Comparison of ENCODE assay signal across 8 cellular contexts in genomic region chr18:75209952-75210261, GRCh38. TPM values are rescaled to one million over a fixed set of nuclear protein-coding genes. Genes with fewer than 3 reads are reported as not detected.
A peak's percentile ranks its signal among the peaks of the same experiment; 100 is the strongest.
DNase-seq lines count a peak whose midpoint lies in the region; ATAC-seq, FAIRE-seq and TF ChIP-seq lines count a peak whose summit lies in the region.

No MANE protein-coding gene starts in this region.

- in situ Hi-C loops in gastrocnemius medialis (cut with MboI; ENCODE audit: low sequenced_read_pairs in 4 of 4): loop anchor here in 1 of 4 donors (5.0 kb wide), 1 partner anchor 42 kb away; no protein-coding TSS in a partner anchor

- H3K9me3 ChIP-seq in esophagus muscularis mucosa: no peaks in the 10 kb centered on the region
- no peaks in the 10 kb centered on the region for H3K9me3 ChIP-seq in gastrocnemius medialis

- TF ChIP-seq CTCF in RWPE1 (conservative IDR thresholded peaks at IDR 0.05; ENCODE audit: low read depth): no peak
- TF ChIP-seq CTCF in esophagus muscularis mucosa (IDR thresholded peaks at IDR 0.05): no peak
- TF ChIP-seq CTCF in gastrocnemius medialis (IDR thresholded peaks at IDR 0.05 in 4 of 5, conservative IDR thresholded peaks at IDR 0.05 in 1 of 5): no peak

- TF ChIP-seq POLR2A in esophagus muscularis mucosa (IDR thresholded peaks at IDR 0.05; ENCODE audit: low read depth) (no peak), gastrocnemius medialis (IDR thresholded peaks at IDR 0.05) (no peak)

- H3K36me3 ChIP-seq in esophagus muscularis mucosa (no peaks in the 10 kb centered on the region), gastrocnemius medialis (no peaks in the 10 kb centered on the region)

- ATAC-seq in gastrocnemius medialis: no peak
- ATAC-seq in sciatic nerve: no peak

- DNase-seq in NOMO-1 treated with DMSO at 0.1 percent for 48 hours (lab: John Stamatoyannopoulos, UW; ENCODE audit: unreplicated experiment) (peak; percentile 38), NOMO-1 treated with dmso at 0.1 percent for 144 hours (lab: John Stamatoyannopoulos, UW; ENCODE audit: unreplicated experiment) (no peak), RWPE1 (ENCODE audit: low spot score) (no peak), esophagus muscularis mucosa (ENCODE audit: extremely low spot score) (no peak), gastrocnemius medialis (no peak), GM19239 (ENCODE audit: insufficient read length, low spot score) (no peak), sciatic nerve (ENCODE audit: low spot score) (no peak), RCC 7860 (ENCODE audit: low spot score) (no peak)

- peak overlapping the region; percentile 96 to 99 (median 97) for H3K4me3 ChIP-seq in esophagus muscularis mucosa
- peak overlapping the region; percentile 75 to 97 (median 87) for H3K4me3 ChIP-seq in gastrocnemius medialis

- FAIRE-seq in GM19239 (lab: Jason Lieb, UNC): no peak
- FAIRE-seq in RCC 7860 (lab: Jason Lieb, UNC): no peak

- peak overlapping the region; percentile 100 for H3K27ac ChIP-seq in RWPE1
- peak overlapping the region; percentile 97 to 100 (median 98) for H3K27ac ChIP-seq in esophagus muscularis mucosa (replicated peaks in 1 of 4)
- peak overlapping the region; percentile 95 to 99 (median 96) for H3K27ac ChIP-seq in gastrocnemius medialis

- WGBS in esophagus muscularis mucosa: under 1% methylated on average over 8 of the region's 8 CpGs

- H3K4me1 ChIP-seq in esophagus muscularis mucosa: peaks cover 45 to 67% (median 63%) of the 10 kb centered on the region in 4 donors
- peaks cover 50% of the 10 kb centered on the region in 2 donors for H3K4me1 ChIP-seq in gastrocnemius medialis

- TF ChIP-seq EP300 in esophagus muscularis mucosa (IDR thresholded peaks at IDR 0.05): no peak

- no peaks in the 10 kb centered on the region for H3K27me3 ChIP-seq in esophagus muscularis mucosa
- no peaks in the 10 kb centered on the region for H3K27me3 ChIP-seq in gastrocnemius medialis

- CTCF ChIA-PET in RWPE1 (lab: Yijun Ruan, JAX): no interaction called here

- intact Hi-C loops in esophagus muscularis mucosa (cut with DNase I): loop anchor here (5.0 to 10.0 kb wide), 2 partner anchors 37 to 265 kb away; no protein-coding TSS in a partner anchor
- intact Hi-C loops in gastrocnemius medialis (cut with DNase I; ENCODE audit: low total_unique reads): loop anchor here (1.0 to 10.0 kb wide), 7 partner anchors 38 to 1285 kb away; partner anchors contain the start of genes CNDP2, CYB5A, ZNF407 and ZNF516
- intact Hi-C loops in sciatic nerve (cut with DNase I): loop anchor here (2.0 kb wide), 1 partner anchor 41 kb away; no protein-coding TSS in a partner anchor

- POLR2A ChIA-PET in RWPE1 (lab: Yijun Ruan, JAX; ENCODE audit: low non-redundant PET): no interaction called here

RNA-seq across cellular contexts. Expression of gene TSHZ1, which starts 0.7 kb away (rescaled TPM):
- total RNA-seq in esophagus muscularis mucosa: 10 to 100 TPM; 17.9 to 41.7 (median 32.2) TPM
- total RNA-seq in gastrocnemius medialis: 1 to 10 TPM; 5.9 to 7.9 (median 7.6) TPM
- 25.4 TPM for total RNA-seq in sciatic nerve

RNA-seq across cellular contexts. Expression of gene PTGR3, which starts 1.0 kb away (rescaled TPM):
- total RNA-seq in esophagus muscularis mucosa (10 to 100 TPM in 3 of 4 donors, 1 to 10 TPM in 1; 9.6 to 27.5 (median 20.1) TPM), gastrocnemius medialis (10 to 100 TPM; 25.7 to 34.0 (median 29.9) TPM), sciatic nerve (31.6 TPM)
